8 cellular contexts compared by ENCODE assay signal in the genomic region with DNA sequence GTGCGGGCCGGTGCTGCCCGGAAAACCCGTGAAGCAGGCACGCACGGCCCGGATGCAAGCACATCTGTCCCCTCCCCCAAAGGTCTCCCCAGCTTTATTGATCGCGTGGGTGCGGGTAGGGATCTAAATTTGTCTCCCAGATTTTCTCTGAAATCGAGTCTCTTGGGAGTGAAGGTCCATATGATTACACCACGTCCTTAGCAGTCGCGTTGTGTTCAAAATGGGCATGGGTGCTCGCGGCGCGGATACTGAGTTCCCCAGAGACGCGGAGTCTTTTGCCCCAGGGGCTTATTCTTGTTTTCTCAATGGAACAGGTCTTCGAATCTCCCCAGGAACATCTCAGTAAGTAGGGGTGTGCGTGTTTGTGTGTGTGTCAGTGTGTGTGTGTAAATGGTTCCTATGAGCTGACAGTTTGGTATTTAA. TPM values are rescaled to one million over a fixed set of nuclear protein-coding genes. Genes with fewer than 3 reads are reported as not detected.
DNase-seq lines count a peak whose midpoint lies in the region; ATAC-seq, FAIRE-seq and TF ChIP-seq lines count a peak whose summit lies in the region.

No MANE protein-coding gene starts in this region.

- no peak for ATAC-seq in HepG2
- ATAC-seq in activated CD8-positive, alpha-beta T cell treated with anti-CD3 and anti-CD28 coated beads, Interleukin-2, amount 10 ng/mL, durations not matched to agents 7 days and 5 days = no peak
- ATAC-seq in GM18909 (IDR thresholded peaks at IDR 0.05; ENCODE audit: poor library complexity, unreplicated experiment) = no peak

- H3K4me3 Mint-ChIP-seq in activated CD8-positive, alpha-beta T cell treated with anti-CD3 and anti-CD28 coated beads, Interleukin-2, amount 10 ng/mL, durations not matched to agents 7 days and 5 days = peak overlapping the region; percentile 77

- BruUV-seq in HepG2 (replicated peaks; lab: Mats Ljungman, UMichigan) = no TSS peak

- H3K36me3 Mint-ChIP-seq in activated CD8-positive, alpha-beta T cell treated with anti-CD3 and anti-CD28 coated beads, Interleukin-2, amount 10 ng/mL, durations not matched to agents 7 days and 5 days (ENCODE audit: low read depth) = peaks cover 10% of the 10 kb centered on the region

- no peak overlapping the region for H3K4me2 ChIP-seq in HepG2 (ENCODE audit: low read depth, low read length)

- H3K27me3 Mint-ChIP-seq in activated CD8-positive, alpha-beta T cell treated with anti-CD3 and anti-CD28 coated beads, Interleukin-2, amount 10 ng/mL, durations not matched to agents 7 days and 5 days (ENCODE audit: low read depth) = peaks cover 11% of the 10 kb centered on the region

- TF ChIP-seq CTCF in liver (IDR thresholded peaks at IDR 0.05; ENCODE audit: low read depth, low read length, missing input control) (no peak), HepG2 (CRISPR knock-in tag; IDR thresholded peaks at IDR 0.05) (no peak), suprapubic skin (IDR thresholded peaks at IDR 0.05) (no peak)

- no peak for FAIRE-seq in HepG2 (lab: Jason Lieb, UNC)

- peaks cover 15% of the 10 kb centered on the region for H4K20me1 ChIP-seq in HepG2 (ENCODE audit: insufficient read depth, low read length)

- H3K4me3 ChIP-seq in liver (ENCODE audit: low read depth in 1 of 3, low read length in 3 of 3) (peak overlapping the region; percentile 6 to 67 (median 61)), HepG2 (replicated peaks in 1 of 3; ENCODE audit: insufficient read depth in 1 of 3, low read depth in 2 of 3, low read length in 3 of 3) (no peak overlapping the region), iPS-18c (ENCODE audit: insufficient read depth, low read depth, low read length) (peak overlapping the region; percentile 60), suprapubic skin (peak overlapping the region; percentile 70)

- no peak for TF ChIP-seq RAD21 in liver (IDR thresholded peaks at IDR 0.05)
- TF ChIP-seq RAD21 in HepG2 (CRISPR knock-in tag; IDR thresholded peaks at IDR 0.05) = no peak

- TF ChIP-seq EP300 in HepG2 (IDR thresholded peaks at IDR 0.05; ENCODE audit: low read depth in 2 of 2, low read length in 2 of 2) = no peak
- no peak for TF ChIP-seq EP300 in HepG2 (CRISPR knock-in tag; IDR thresholded peaks at IDR 0.05; ENCODE audit: borderline replicate concordance)
- no peak for TF ChIP-seq EP300 in suprapubic skin (IDR thresholded peaks at IDR 0.05)

- in situ Hi-C loops in HepG2 (cut with HindIII; ENCODE audit: extremely low pct_ligation_motif_present, low pct_unique_long_range_greater_than_20kb) = no loop called here

- H3K4me1 ChIP-seq in liver (ENCODE audit: control insufficient read depth in 4 of 4, insufficient read depth in 4 of 4, low read length in 3 of 4) (peaks cover 0 to 29% (median 8%) of the 10 kb centered on the region in 4 donors), HepG2 (ENCODE audit: insufficient read depth, low read length) (peaks cover 17% of the 10 kb centered on the region), suprapubic skin (peaks cover 46% of the 10 kb centered on the region)

- no peaks in the 10 kb centered on the region for H3K36me3 ChIP-seq in liver (ENCODE audit: control insufficient read depth in 4 of 4, insufficient read depth in 3 of 4, low read depth in 1 of 4, low read length in 3 of 4)
- H3K36me3 ChIP-seq in HepG2 (replicated peaks in 1 of 2; ENCODE audit: control insufficient read depth in 1 of 2, insufficient read depth in 2 of 2, low read length in 2 of 2) = no peaks in the 10 kb centered on the region
- no peaks in the 10 kb centered on the region for H3K36me3 ChIP-seq in suprapubic skin

- CTCF ChIA-PET in HepG2 (lab: Yijun Ruan, JAX; ENCODE audit: low intra/inter-chr PET ratio, low total read pairs) = no interaction called here
- CTCF ChIA-PET in activated CD8-positive, alpha-beta T cell treated with anti-CD3 and anti-CD28 coated beads, Interleukin-2, amount 10 ng/mL, durations not matched to agents 7 days and 5 days (lab: Charles Lee) = interaction anchor here (0.9 kb wide), 1 partner anchor 14 kb away, joined by 3 read pairs; no protein-coding TSS in a partner anchor

- TF ChIP-seq POLR2A in HepG2 (IDR thresholded peaks at IDR 0.05; ENCODE audit: insufficient read depth in 1 of 2, low read depth in 2 of 2, low read length in 2 of 2) (no peak), suprapubic skin (IDR thresholded peaks at IDR 0.05) (no peak)

- DNase-seq in HepG2 (ENCODE audit: low spot score) = no peak
- no peak for DNase-seq in activated CD8-positive, alpha-beta T cell treated with anti-CD3 and anti-CD28 coated beads, Interleukin-2, amount 10 ng/mL, durations not matched to agents 7 days and 5 days
- DNase-seq in suprapubic skin (ENCODE audit: low spot score in 2 of 2) = peak in 1 of 2 donors; percentile 60
- no peak for DNase-seq in stimulated activated CD4-positive, alpha-beta T cell treated with anti-CD3 and anti-CD28 coated beads, Interleukin-2, amount 100 ng/mL, for 24 hours
- no peak for DNase-seq in putamen (ENCODE audit: low spot score)

- H3K9me3 Mint-ChIP-seq in activated CD8-positive, alpha-beta T cell treated with anti-CD3 and anti-CD28 coated beads, Interleukin-2, amount 10 ng/mL, durations not matched to agents 7 days and 5 days (ENCODE audit: insufficient read depth) = no peaks in the 10 kb centered on the region

- peak overlapping the region; percentile 68 to 81 for H3K27ac ChIP-seq in liver (ENCODE audit: low read depth in 1 of 2, low read length in 2 of 2)
- no peak overlapping the region for H3K27ac ChIP-seq in HepG2 (ENCODE audit: extremely low read length, insufficient read depth, low read length)
- H3K27ac ChIP-seq in suprapubic skin = peak overlapping the region; percentile 93

- POLR2A ChIA-PET in HepG2 (lab: Yijun Ruan, JAX) = no interaction called here
- POLR2A ChIA-PET in activated CD8-positive, alpha-beta T cell treated with anti-CD3 and anti-CD28 coated beads, Interleukin-2, amount 10 ng/mL, durations not matched to agents 7 days and 5 days (lab: Charles Lee) = interaction anchor here (0.7 to 1.1 kb wide), 2 partner anchors 15 to 55 kb away, joined by 3 read pairs; no protein-coding TSS in a partner anchor

- H3K4me1 Mint-ChIP-seq in activated CD8-positive, alpha-beta T cell treated with anti-CD3 and anti-CD28 coated beads, Interleukin-2, amount 10 ng/mL, durations not matched to agents 7 days and 5 days (ENCODE audit: low read depth) = peaks cover 32% of the 10 kb centered on the region

- H3K9me3 ChIP-seq in liver (ENCODE audit: control insufficient read depth in 4 of 4, low read length in 3 of 4) (no peaks in the 10 kb centered on the region), HepG2 (ENCODE audit: low read length) (no peaks in the 10 kb centered on the region), iPS-18c (ENCODE audit: control insufficient read depth, insufficient read depth, low read length) (no peaks in the 10 kb centered on the region), suprapubic skin (no peaks in the 10 kb centered on the region)

- peak overlapping the region; percentile 94 for H3K27ac Mint-ChIP-seq in activated CD8-positive, alpha-beta T cell treated with anti-CD3 and anti-CD28 coated beads, Interleukin-2, amount 10 ng/mL, durations not matched to agents 7 days and 5 days

- intact Hi-C loops in HepG2 (cut with micrococcal nuclease; ENCODE audit: unreplicated experiment) = no loop called here

- 33% methylated on average over 22 of the region's 22 CpGs for WGBS in liver
- WGBS in HepG2 (ENCODE audit: low lambda C conversion rate) = 94% methylated on average over 22 of the region's 22 CpGs
- WGBS in suprapubic skin = 19% methylated on average over 22 of the region's 22 CpGs

- H3K9ac ChIP-seq in liver (ENCODE audit: low read depth in 1 of 2, low read length in 2 of 2) (peak overlapping the region in 1 of 2 donors; percentile 16), HepG2 (ENCODE audit: insufficient read depth, low read depth, low read length) (no peak overlapping the region)

- H3K27me3 ChIP-seq in liver (ENCODE audit: control insufficient read depth in 4 of 4, insufficient read depth in 4 of 4, low read length in 3 of 4) = no peaks in the 10 kb centered on the region
- peaks cover 0 to 3% of the 10 kb centered on the region in 2 experiments; a peak in 2 of 5 replicates for H3K27me3 ChIP-seq in HepG2 (ENCODE audit: control insufficient read depth in 1 of 2, insufficient read depth in 2 of 2, low read length in 2 of 2)
- no peaks in the 10 kb centered on the region for H3K27me3 ChIP-seq in suprapubic skin

- H3K79me2 ChIP-seq in HepG2 (ENCODE audit: insufficient read depth, low read length) = peaks cover 37% of the 10 kb centered on the region

- no peak overlapping the region for H2AFZ ChIP-seq in HepG2 (ENCODE audit: low read length)

RNA-seq across cellular contexts. Expression of a gene that starts 2.8 kb away (rescaled TPM):
- 10 to 100 TPM; 12.1 to 16.4 TPM for total RNA-seq in liver
- polyA plus RNA-seq in liver = 10 to 100 TPM in 1 of 2 donors, 1 to 10 TPM in 1; 2.7 to 12.8 TPM
- 12.8 and 15.4 TPM in 2 replicates for total RNA-seq in HepG2 (2016; rRNA removed; fragmentation: Illumina TruSeq; extraction: Trizol)
- 70.6 and 73.9 TPM in 2 replicates for total RNA-seq in HepG2 (2016; cell fraction: cytosol; rRNA removed; fragmentation: Illumina TruSeq; extraction: Trizol; ENCODE audit: low read depth)
- 12.7 and 13.8 TPM in 2 replicates for total RNA-seq in HepG2 (2016; cell fraction: insoluble cytoplasmic fraction; rRNA removed; fragmentation: Illumina TruSeq; extraction: Trizol)
- 15.6 and 16.5 TPM in 2 replicates for total RNA-seq in HepG2 (2016; cell fraction: membrane; rRNA removed; fragmentation: Illumina TruSeq; extraction: Trizol)
- 38.9 and 39.3 TPM in 2 replicates for total RNA-seq in HepG2 (2016; cell fraction: nucleus; rRNA removed; fragmentation: Illumina TruSeq; extraction: Trizol)
- 5.6 and 9.9 TPM in 2 replicates for polyA plus RNA-seq in HepG2 (2011; rRNA removed)
- polyA plus RNA-seq in HepG2 (2011; cell fraction: cytosol; rRNA removed) = 1.6 and 2.3 TPM in 2 replicates
- 14.5 and 16.5 TPM in 2 replicates for polyA plus RNA-seq in HepG2 (2011; cell fraction: nucleus; rRNA removed)
- 8.2 and 8.5 TPM in 2 replicates for polyA plus RNA-seq in HepG2 (2012)
- polyA plus RNA-seq in HepG2 (2016; cell fraction: cytosol; fragmentation: Illumina TruSeq; extraction: Trizol; ENCODE audit: low read depth) = 0.14 and 0.21 TPM in 2 replicates
- polyA plus RNA-seq in HepG2 (2016; cell fraction: insoluble cytoplasmic fraction; fragmentation: Illumina TruSeq; extraction: Trizol; ENCODE audit: low read depth) = 4.9 and 5.6 TPM in 2 replicates
- polyA plus RNA-seq in HepG2 (2016; cell fraction: membrane; fragmentation: Illumina TruSeq; extraction: Trizol; ENCODE audit: low read depth) = 0.45 and 0.56 TPM in 2 replicates
- polyA plus RNA-seq in HepG2 (2016; cell fraction: nucleus; fragmentation: Illumina TruSeq; extraction: Trizol; ENCODE audit: insufficient read depth, low read depth) = 19.9 and 22.9 TPM in 2 replicates
- 15.3 and 25.7 TPM in 2 replicates for polyA minus RNA-seq in HepG2 (2011; rRNA and poly(A)+ RNA removed; ENCODE audit: low replicate concordance)
- 14.0 and 14.8 TPM in 2 replicates for polyA minus RNA-seq in HepG2 (2011; cell fraction: cytosol; rRNA and poly(A)+ RNA removed)
- polyA minus RNA-seq in HepG2 (2011; cell fraction: nucleus; rRNA and poly(A)+ RNA removed) = 192 and 247 TPM in 2 replicates
- 10 to 100 TPM; 48.5 to 50.7 TPM for total RNA-seq in activated CD8-positive, alpha-beta T cell treated with anti-CD3 and anti-CD28 coated beads, Interleukin-2, amount 10 ng/mL, durations not matched to agents 7 days and 5 days
- 100 to 1,000 TPM in 1 of 4 donors, 10 to 100 TPM in 3; 26.7 to 111 (median 34.7) TPM for total RNA-seq in suprapubic skin

RNA-seq across cellular contexts. Expression of a gene that starts 57.6 kb away (rescaled TPM):
- total RNA-seq in liver = not detected
- not detected for polyA plus RNA-seq in liver
- total RNA-seq in HepG2 (2016; rRNA removed; fragmentation: Illumina TruSeq; extraction: Trizol) = not detected in 2 replicates
- not detected in 2 replicates for total RNA-seq in HepG2 (2016; cell fraction: cytosol; rRNA removed; fragmentation: Illumina TruSeq; extraction: Trizol; ENCODE audit: low read depth)
- total RNA-seq in HepG2 (2016; cell fraction: insoluble cytoplasmic fraction; rRNA removed; fragmentation: Illumina TruSeq; extraction: Trizol) = not detected in 2 replicates
- not detected in 2 replicates for total RNA-seq in HepG2 (2016; cell fraction: membrane; rRNA removed; fragmentation: Illumina TruSeq; extraction: Trizol)
- not detected in 2 replicates for total RNA-seq in HepG2 (2016; cell fraction: nucleus; rRNA removed; fragmentation: Illumina TruSeq; extraction: Trizol)
- 0.09 TPM in 1 of 2 replicates, not detected in the other for polyA plus RNA-seq in HepG2 (2011; rRNA removed)
- 0.09 and 0.15 TPM in 2 replicates for polyA plus RNA-seq in HepG2 (2011; cell fraction: cytosol; rRNA removed)
- polyA plus RNA-seq in HepG2 (2011; cell fraction: nucleus; rRNA removed) = not detected in 2 replicates
- not detected in 2 replicates for polyA plus RNA-seq in HepG2 (2012)
- not detected in 2 replicates for polyA plus RNA-seq in HepG2 (2016; cell fraction: cytosol; fragmentation: Illumina TruSeq; extraction: Trizol; ENCODE audit: low read depth)
- polyA plus RNA-seq in HepG2 (2016; cell fraction: insoluble cytoplasmic fraction; fragmentation: Illumina TruSeq; extraction: Trizol; ENCODE audit: low read depth) = not detected in 2 replicates
- not detected in 2 replicates for polyA plus RNA-seq in HepG2 (2016; cell fraction: membrane; fragmentation: Illumina TruSeq; extraction: Trizol; ENCODE audit: low read depth)
- not detected in 2 replicates for polyA plus RNA-seq in HepG2 (2016; cell fraction: nucleus; fragmentation: Illumina TruSeq; extraction: Trizol; ENCODE audit: insufficient read depth, low read depth)
- 121 TPM in 1 of 2 replicates, not detected in the other for polyA minus RNA-seq in HepG2 (2011; rRNA and poly(A)+ RNA removed; ENCODE audit: low replicate concordance)
- polyA minus RNA-seq in HepG2 (2011; cell fraction: cytosol; rRNA and poly(A)+ RNA removed) = 6.1 and 9.6 TPM in 2 replicates
- 1.7 and 5.0 TPM in 2 replicates for polyA minus RNA-seq in HepG2 (2011; cell fraction: nucleus; rRNA and poly(A)+ RNA removed)
- total RNA-seq in activated CD8-positive, alpha-beta T cell treated with anti-CD3 and anti-CD28 coated beads, Interleukin-2, amount 10 ng/mL, durations not matched to agents 7 days and 5 days = not detected
- 1 to 10 TPM in 1 of 4 donors, under 1 TPM in 1, not detected in 2; 0.53 to 5.7 TPM for total RNA-seq in suprapubic skin

Comparison
In these comparisons a context has a peak if more than half of its experiments do, and no peak if none do; other contexts are left out.
1. H3K4me3 ChIP-seq: peak in liver (3 of 3), iPS-18c (single experiment) and suprapubic skin (single experiment); none in HepG2 (0 of 3).